16 cellular contexts compared by ENCODE assay signal in genomic region chr19:14514215-14514871, GRCh38. TPM values are rescaled to one million over a fixed set of nuclear protein-coding genes. Genes with fewer than 3 reads are reported as not detected.
DNase-seq lines count a peak whose midpoint lies in the region; ATAC-seq and TF ChIP-seq lines count a peak whose summit lies in the region.
"Had no signal": no experiment of that assay in that cellular context is flagged by ENCODE, and none has a peak within 500 bp of the region (broad histone marks: within the 10 kb centered on the region; RNA-seq: fewer than 3 reads in every experiment).

No MANE protein-coding gene starts in this region.

- peak overlapping the region; percentile 38 for H3K27ac Mint-ChIP-seq in T-helper 1 cell treated with Interleukin-12 subunit alpha and Interleukin-12 subunit beta and Interleukin-4 antibody, amounts not matched to agents 30 μg/mL and 1 μg/mL, for 36 hours
- peak overlapping the region; percentile 40 for H3K27ac Mint-ChIP-seq in activated CD8-positive, alpha-beta T cell treated with anti-CD3 and anti-CD28 coated beads for 36 hours

- H3K27me3 Mint-ChIP-seq in T-helper 1 cell treated with Interleukin-12 subunit alpha and Interleukin-12 subunit beta and Interleukin-4 antibody, amounts not matched to agents 30 μg/mL and 1 μg/mL, for 36 hours (ENCODE audit: low read depth) = no peaks in the 10 kb centered on the region
- no peaks in the 10 kb centered on the region for H3K27me3 Mint-ChIP-seq in activated CD8-positive, alpha-beta T cell treated with anti-CD3 and anti-CD28 coated beads for 36 hours

- intact Hi-C loops in activated CD8-positive, alpha-beta T cell treated with anti-CD3 and anti-CD28 coated beads for 36 hours (cut with micrococcal nuclease) = no loop called here

- peaks cover 0 to 41% of the 10 kb centered on the region in 2 donors for H3K36me3 ChIP-seq in gastroesophageal sphincter
- H3K36me3 ChIP-seq in skeletal muscle tissue (ENCODE audit: control insufficient read depth in 3 of 3, insufficient read depth in 3 of 3, low read length in 3 of 3) = peaks cover 25 to 31% (median 30%) of the 10 kb centered on the region in 3 donors

- DNase-seq in T-helper 1 cell (no peak), HEK293T (ENCODE audit: extremely low spot score) (no peak)
- no peak for DNase-seq in activated CD8-positive, alpha-beta T cell treated with anti-CD3 and anti-CD28 coated beads for 36 hours
- DNase-seq: brain microvascular endothelial cell; kidney; NCI-H446; SHP77 treated with DMSO at 0.1 percent for 48 hours; stimulated activated CD4-positive, alpha-beta T cell treated with anti-CD3 and anti-CD28 coated beads, Interleukin-4, amount 100 ng/mL, for 1 hour had no signal

- WGBS in gastroesophageal sphincter (ENCODE audit: low coverage in 1 of 2), 2 donors = 37 to 78% methylated on average over 3 to 4 of the region's 8 CpGs

- TF ChIP-seq POLR2A in gastroesophageal sphincter (IDR thresholded peaks at IDR 0.05) = no peak

- no peaks in the 10 kb centered on the region for H3K9me3 ChIP-seq in gastroesophageal sphincter
- no peaks in the 10 kb centered on the region for H3K9me3 ChIP-seq in skeletal muscle tissue (ENCODE audit: control insufficient read depth in 3 of 3, low read length in 3 of 3)
- H3K9me3 ChIP-seq: prostate gland had no signal

- peaks cover 30% of the 10 kb centered on the region for H3K4me1 Mint-ChIP-seq in T-helper 1 cell treated with Interleukin-12 subunit alpha and Interleukin-12 subunit beta and Interleukin-4 antibody, amounts not matched to agents 30 μg/mL and 1 μg/mL, for 36 hours (ENCODE audit: low read depth)
- peaks cover 52% of the 10 kb centered on the region for H3K4me1 Mint-ChIP-seq in activated CD8-positive, alpha-beta T cell treated with anti-CD3 and anti-CD28 coated beads for 36 hours (ENCODE audit: low read depth)

- H3K9ac ChIP-seq in skeletal muscle tissue (ENCODE audit: low read depth in 1 of 3, low read length in 3 of 3) = peak overlapping the region in 2 of 3 donors; percentile 19 to 54

- H3K9me3 Mint-ChIP-seq in T-helper 1 cell treated with Interleukin-12 subunit alpha and Interleukin-12 subunit beta and Interleukin-4 antibody, amounts not matched to agents 30 μg/mL and 1 μg/mL, for 36 hours = no peaks in the 10 kb centered on the region
- no peaks in the 10 kb centered on the region for H3K9me3 Mint-ChIP-seq in activated CD8-positive, alpha-beta T cell treated with anti-CD3 and anti-CD28 coated beads for 36 hours

- POLR2A ChIA-PET in activated CD8-positive, alpha-beta T cell treated with anti-CD3 and anti-CD28 coated beads for 36 hours (lab: Charles Lee) = interaction anchor here (0.7 kb wide), 1 partner anchor 12 kb away, joined by 3 read pairs; no protein-coding TSS in a partner anchor
- POLR2A ChIA-PET in HEK293T (lab: Yijun Ruan, JAX) = interaction anchor here (1.0 kb wide), 1 partner anchor 1351 kb away, joined by 3 read pairs; no protein-coding TSS in a partner anchor

- CTCF ChIA-PET in activated CD8-positive, alpha-beta T cell treated with anti-CD3 and anti-CD28 coated beads for 36 hours (lab: Charles Lee) = interaction anchor here (1.0 to 2.0 kb wide), 3 partner anchors 10 to 35 kb away, joined by 3 to 9 read pairs (median 3); no protein-coding TSS in a partner anchor
- CTCF ChIA-PET in HEK293T (lab: Yijun Ruan, JAX) = no interaction called here

- H3K4me3 ChIP-seq in gastroesophageal sphincter (no peak overlapping the region), skeletal muscle tissue (ENCODE audit: low read length in 3 of 3) (no peak overlapping the region)
- H3K4me3 ChIP-seq: prostate gland had no signal

- no peak for TF ChIP-seq CTCF in activated CD8-positive, alpha-beta T cell treated with anti-CD3 and anti-CD28 coated beads for 36 hours (IDR thresholded peaks at IDR 0.05)
- no peak for TF ChIP-seq CTCF in gastroesophageal sphincter (IDR thresholded peaks at IDR 0.05)

- H3K27ac ChIP-seq in gastroesophageal sphincter (peak overlapping the region in 3 of 4 donors; percentile 18 to 35 (median 26)), skeletal muscle tissue (ENCODE audit: low read depth, low read length) (peak overlapping the region; percentile 4)
- H3K27ac ChIP-seq: brain microvascular endothelial cell had no signal

- H3K36me3 Mint-ChIP-seq in T-helper 1 cell treated with Interleukin-12 subunit alpha and Interleukin-12 subunit beta and Interleukin-4 antibody, amounts not matched to agents 30 μg/mL and 1 μg/mL, for 36 hours (ENCODE audit: low read depth) = peaks cover 28% of the 10 kb centered on the region
- H3K36me3 Mint-ChIP-seq in activated CD8-positive, alpha-beta T cell treated with anti-CD3 and anti-CD28 coated beads for 36 hours (ENCODE audit: low read depth) = peaks cover 41% of the 10 kb centered on the region

- H3K4me3 Mint-ChIP-seq in T-helper 1 cell treated with Interleukin-12 subunit alpha and Interleukin-12 subunit beta and Interleukin-4 antibody, amounts not matched to agents 30 μg/mL and 1 μg/mL, for 36 hours = no peak overlapping the region
- H3K4me3 Mint-ChIP-seq in activated CD8-positive, alpha-beta T cell treated with anti-CD3 and anti-CD28 coated beads for 36 hours = peak overlapping the region; percentile 81

- H3K27me3 ChIP-seq in gastroesophageal sphincter (no peaks in the 10 kb centered on the region), skeletal muscle tissue (ENCODE audit: control insufficient read depth in 3 of 3, insufficient read depth in 3 of 3, low read length in 3 of 3) (no peaks in the 10 kb centered on the region)
- H3K27me3 ChIP-seq: brain microvascular endothelial cell had no signal

- TF ChIP-seq EP300 in gastroesophageal sphincter (IDR thresholded peaks at IDR 0.05) = no peak

- no peak for ATAC-seq in activated CD8-positive, alpha-beta T cell treated with anti-CD3 and anti-CD28 coated beads for 36 hours
- ATAC-seq in gastroesophageal sphincter (no peak), GM18870 (IDR thresholded peaks at IDR 0.05; ENCODE audit: unreplicated experiment) (no peak), HG02970 (IDR thresholded peaks at IDR 0.05; ENCODE audit: low FRiP score, unreplicated experiment) (no peak)

- H3K4me1 ChIP-seq in gastroesophageal sphincter (peaks cover 0 to 59% (median 30%) of the 10 kb centered on the region in 3 donors), skeletal muscle tissue (ENCODE audit: control insufficient read depth in 3 of 3, insufficient read depth in 3 of 3, low read length in 3 of 3) (peaks cover 43 to 48% (median 46%) of the 10 kb centered on the region in 3 donors)

TF ChIP-seq in HEK293T, 16 proteins besides CTCF, POLR2A, EP300 and RAD21:
- TF ChIP-seq PKNOX1 (IDR thresholded peaks at IDR 0.05) (no peak), LEF1 (IDR thresholded peaks at IDR 0.05; ENCODE audit: borderline replicate concordance) (no peak), ARNT (IDR thresholded peaks at IDR 0.05) (no peak), CTBP1 (IDR thresholded peaks at IDR 0.05; ENCODE audit: borderline replicate concordance) (no peak), FOXA1 (IDR thresholded peaks at IDR 0.05) (no peak), SUZ12 (IDR thresholded peaks at IDR 0.05) (no peak), BHLHE40 (IDR thresholded peaks at IDR 0.05; ENCODE audit: borderline replicate concordance) (no peak), HDGF (IDR thresholded peaks at IDR 0.05; ENCODE audit: borderline replicate concordance) (no peak), TARDBP (IDR thresholded peaks at IDR 0.05) (no peak), SP1 (IDR thresholded peaks at IDR 0.05) (no peak), FOXK2 (IDR thresholded peaks at IDR 0.05) (no peak), ELF4 (IDR thresholded peaks at IDR 0.05) (no peak), L3MBTL2 (conservative IDR thresholded peaks at IDR 0.05) (no peak), FOXM1 (IDR thresholded peaks at IDR 0.05; ENCODE audit: borderline replicate concordance) (no peak), NFRKB (IDR thresholded peaks at IDR 0.05) (no peak), ZNF384 (IDR thresholded peaks at IDR 0.05) (no peak)

RNA-seq across cellular contexts. Expression of gene DNAJB1, which starts 3.9 kb away (rescaled TPM):
- 10 to 100 TPM; 52.0 to 59.6 TPM for total RNA-seq in activated CD8-positive, alpha-beta T cell treated with anti-CD3 and anti-CD28 coated beads for 36 hours
- total RNA-seq in gastroesophageal sphincter (10 to 100 TPM; 59.3 to 72.8 (median 68.2) TPM), skeletal muscle tissue (39.1 TPM)

RNA-seq across cellular contexts. Expression of gene TECR, which starts 15.1 kb away (rescaled TPM):
- 10 to 100 TPM; 93.5 to 98.5 TPM for total RNA-seq in activated CD8-positive, alpha-beta T cell treated with anti-CD3 and anti-CD28 coated beads for 36 hours
- total RNA-seq in gastroesophageal sphincter (10 to 100 TPM; 21.3 to 27.2 (median 24.3) TPM), skeletal muscle tissue (83.0 TPM)

RNA-seq across cellular contexts. Expression of gene GIPC1, which starts 18.4 kb away (rescaled TPM):
- total RNA-seq in activated CD8-positive, alpha-beta T cell treated with anti-CD3 and anti-CD28 coated beads for 36 hours = 10 to 100 TPM; 17.3 to 19.6 TPM
- total RNA-seq in gastroesophageal sphincter (100 to 1,000 TPM in 1 of 4 donors, 10 to 100 TPM in 3; 63.8 to 115 (median 78.3) TPM), skeletal muscle tissue (41.8 TPM)

RNA-seq across cellular contexts. Expression of gene PTGER1, which starts 39.2 kb away (rescaled TPM):
- under 1 TPM; 0.43 TPM for total RNA-seq in activated CD8-positive, alpha-beta T cell treated with anti-CD3 and anti-CD28 coated beads for 36 hours
- total RNA-seq in gastroesophageal sphincter (1 to 10 TPM in 2 of 4 donors, under 1 TPM in 2; 0.23 to 4.6 (median 1.3) TPM), skeletal muscle tissue (not detected)
- total RNA-seq: H4, temporal lobe had no signal

RNA-seq across cellular contexts. Expression of gene NDUFB7, which starts 57.5 kb away (rescaled TPM):
- total RNA-seq in activated CD8-positive, alpha-beta T cell treated with anti-CD3 and anti-CD28 coated beads for 36 hours = 100 to 1,000 TPM; 123 to 135 TPM
- 100 to 1,000 TPM; 251 to 393 (median 330) TPM for total RNA-seq in gastroesophageal sphincter
- 525 TPM for total RNA-seq in skeletal muscle tissue
